In the genomic region with DNA sequence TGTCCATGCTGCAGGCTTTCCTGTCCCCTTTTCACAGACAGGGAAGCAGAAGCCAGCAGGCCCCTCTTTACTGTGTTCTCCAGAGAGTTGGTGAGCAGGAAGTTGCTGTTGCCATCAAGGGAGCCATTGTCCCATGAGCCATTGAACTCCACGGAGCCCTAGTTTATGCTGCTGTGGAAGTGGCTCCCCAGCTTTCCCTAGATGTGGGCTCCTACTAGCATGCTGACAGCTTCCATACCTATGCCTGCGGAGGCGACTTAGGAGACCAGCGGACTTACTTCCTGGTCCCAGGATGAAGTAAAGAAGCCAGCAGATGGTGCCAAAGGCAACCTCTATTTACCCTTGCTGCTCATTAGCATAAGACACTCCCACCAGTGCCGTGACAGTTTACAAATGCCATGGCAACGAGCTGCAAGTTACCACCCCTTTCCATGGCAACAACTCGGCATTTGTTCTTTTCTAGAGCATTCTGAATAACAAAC, we compare ENCODE assay signal across 8 cellular contexts. TPM values are rescaled to one million over a fixed set of nuclear protein-coding genes. Genes with fewer than 3 reads are reported as not detected.
DNase-seq lines count a peak whose midpoint lies in the region; ATAC-seq and TF ChIP-seq lines count a peak whose summit lies in the region.

No MANE protein-coding gene starts in this region.

- CTCF ChIA-PET in WTC11 (lab: Charles Lee) = interaction anchor here (0.5 to 2.3 kb wide), 18 partner anchors 9 to 354 kb away, joined by 3 to 38 read pairs (median 4); no protein-coding TSS in a partner anchor

- peaks cover 35% of the 10 kb centered on the region for H3K4me1 Mint-ChIP-seq in WTC11
- peaks cover 4% of the 10 kb centered on the region for H3K4me1 Mint-ChIP-seq in activated T-cell treated with anti-CD3 and anti-CD28 coated beads, Interleukin-2, amount 50 U/mL, for 4 hours (ENCODE audit: low read depth)

- peak; percentile 44 for DNase-seq in DMS 273 treated with DMSO at 0.1 percent for 48 hours (lab: John Stamatoyannopoulos, UW)
- peak; percentile 71 for DNase-seq in Jurkat, Clone E6-1 (ENCODE audit: low read depth, low spot score)
- DNase-seq in WTC11 (ENCODE audit: low spot score) = peak; percentile 81
- DNase-seq in kidney tubule cell (ENCODE audit: low spot score) = peak; percentile 44
- DNase-seq in activated T-cell treated with anti-CD3 and anti-CD28 coated beads, Interleukin-2, amount 50 U/mL, for 4 hours = no peak
- DNase-seq in HK-2 (ENCODE audit: unreplicated experiment) = no peak

- peaks cover 5% of the 10 kb centered on the region; the same call in 1 of the 2 replicates for H3K27me3 Mint-ChIP-seq in WTC11 (ENCODE audit: low read depth)
- H3K27me3 Mint-ChIP-seq in activated T-cell treated with anti-CD3 and anti-CD28 coated beads, Interleukin-2, amount 50 U/mL, for 4 hours (ENCODE audit: low read depth) = no peaks in the 10 kb centered on the region

- no peak overlapping the region for H3K4me3 ChIP-seq in Jurkat, Clone E6-1 (ENCODE audit: low read length)

- peaks cover 29% of the 10 kb centered on the region for H3K9me3 Mint-ChIP-seq in WTC11
- peaks cover 9% of the 10 kb centered on the region for H3K9me3 Mint-ChIP-seq in activated T-cell treated with anti-CD3 and anti-CD28 coated beads, Interleukin-2, amount 50 U/mL, for 4 hours

- POLR2A ChIA-PET in WTC11 (lab: Charles Lee) = interaction anchor here (0.8 to 1.2 kb wide), 3 partner anchors 32 to 43 kb away, joined by 3 to 8 read pairs (median 4); a partner anchor contains a TSS

- peaks cover 22% of the 10 kb centered on the region for H3K36me3 Mint-ChIP-seq in WTC11
- peaks cover 3% of the 10 kb centered on the region for H3K36me3 Mint-ChIP-seq in activated T-cell treated with anti-CD3 and anti-CD28 coated beads, Interleukin-2, amount 50 U/mL, for 4 hours (ENCODE audit: insufficient read depth)

- ATAC-seq in WTC11 (peak; percentile 85), GM18517 (IDR thresholded peaks at IDR 0.05; ENCODE audit: unreplicated experiment) (no peak), HG03439 (IDR thresholded peaks at IDR 0.05; ENCODE audit: unreplicated experiment) (no peak)
- ATAC-seq in activated T-cell treated with anti-CD3 and anti-CD28 coated beads, Interleukin-2, amount 50 U/mL, for 4 hours = no peak

- H3K4me3 Mint-ChIP-seq in WTC11 = no peak overlapping the region
- no peak overlapping the region for H3K4me3 Mint-ChIP-seq in activated T-cell treated with anti-CD3 and anti-CD28 coated beads, Interleukin-2, amount 50 U/mL, for 4 hours

- no peak for TF ChIP-seq CTCF in WTC11 (IDR thresholded peaks at IDR 0.05)

- H3K27ac Mint-ChIP-seq in WTC11 = no peak overlapping the region

TF ChIP-seq in WTC11, 78 proteins besides CTCF, POLR2A, EP300 and RAD21:
- TF ChIP-seq FOXK1 (CRISPR knock-in tag; IDR thresholded peaks at IDR 0.05) (peak; percentile 51; the same call in 1 of the 2 replicates), ZNF121 (CRISPR knock-in tag; IDR thresholded peaks at IDR 0.05) (no peak)

RNA-seq across cellular contexts. Expression of a gene that starts 30.8 kb away (rescaled TPM):
- polyA plus RNA-seq in Jurkat, Clone E6-1 (2012; ENCODE audit: insufficient read depth, insufficient read length) = 569 TPM
- 197 to 218 TPM (median 201 TPM) in 3 replicates for total RNA-seq in WTC11 (2021)
- 100 to 1,000 TPM; 253 to 300 (median 258) TPM for total RNA-seq in activated T-cell treated with anti-CD3 and anti-CD28 coated beads, Interleukin-2, amount 50 U/mL, for 4 hours

RNA-seq across cellular contexts. Expression of a gene that starts 43.0 kb away (rescaled TPM):
- 126 TPM for polyA plus RNA-seq in Jurkat, Clone E6-1 (2012; ENCODE audit: insufficient read depth, insufficient read length)
- total RNA-seq in WTC11 (2021) = 76.7 to 85.5 TPM (median 83.2 TPM) in 3 replicates
- total RNA-seq in activated T-cell treated with anti-CD3 and anti-CD28 coated beads, Interleukin-2, amount 50 U/mL, for 4 hours = 100 to 1,000 TPM; 193 to 218 (median 208) TPM

Comparison
In these comparisons a context has a peak if more than half of its experiments do, and no peak if none do; other contexts are left out.
1. DNase-seq: peak in DMS 273 treated with DMSO at 0.1 percent for 48 hours (single experiment), Jurkat, Clone E6-1 (single experiment), WTC11 (single experiment) and kidney tubule cell (single experiment); none in activated T-cell treated with anti-CD3 and anti-CD28 coated beads, Interleukin-2, amount 50 U/mL, for 4 hours (single experiment) and HK-2 (single experiment).